Comparison of ENCODE assay signal across 17 cellular contexts in the genomic region with DNA sequence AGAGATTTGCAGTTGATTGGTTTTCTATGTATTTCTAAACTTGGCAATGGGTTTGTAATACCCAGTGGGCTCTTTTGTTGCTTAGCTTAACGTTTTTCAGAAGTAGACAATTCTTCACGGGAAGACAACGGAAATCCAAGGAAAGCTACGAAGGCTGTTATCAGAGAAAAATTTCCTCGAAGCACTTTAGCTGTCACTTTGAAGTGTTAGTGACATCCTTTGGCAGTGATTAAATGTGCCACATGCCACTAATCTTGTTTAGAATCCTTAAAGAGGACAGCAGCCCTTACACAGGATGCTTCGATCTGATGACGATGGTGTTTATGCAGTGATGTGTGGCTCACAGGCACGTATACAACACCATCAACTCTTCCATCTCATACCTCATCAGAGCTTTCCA.
A peak's percentile ranks its signal among the peaks of the same experiment; 100 is the strongest.
DNase-seq lines count a peak whose midpoint lies in the region; TF ChIP-seq lines count a peak whose summit lies in the region.
"Had no signal": no experiment of that assay in that cellular context is flagged by ENCODE, and none has a peak within 500 bp of the region (broad histone marks: within the 10 kb centered on the region; RNA-seq: fewer than 3 reads in every experiment).

No MANE protein-coding gene starts in this region.

- H3K27ac ChIP-seq in BLaER1 (no peak overlapping the region), angular gyrus (ENCODE audit: low read depth, low read length) (peak overlapping the region; percentile 54)
- H3K27ac ChIP-seq: HL-60 had no signal

- H3K4me1 ChIP-seq in BLaER1, result peaks cover 65% of the 10 kb centered on the region

- no peak for TF ChIP-seq CTCF in GM20000 (IDR thresholded peaks at IDR 0.05; ENCODE audit: extremely low read depth, missing control alignments)

- no peak overlapping the region for H3K9ac ChIP-seq in BLaER1

- DNase-seq in inferior parietal cortex (ENCODE audit: extremely low spot score), result peak; percentile 55
- no peak for DNase-seq in HuH-7.5 (ENCODE audit: low spot score)
- DNase-seq in GM20000 (ENCODE audit: low spot score), result no peak
- no peak for DNase-seq in NCI-H1092 treated with DMSO at 0.1 percent for 48 hours (lab: John Stamatoyannopoulos, UW)
- DNase-seq: ACHN; BE2C; CD4-positive, alpha-beta memory T cell; DMS153; DMS79; GDM1; GOT3; H7; HFFc6; IMR-90 had no signal

- H3K9me3 ChIP-seq in BLaER1, result peaks cover 4% of the 10 kb centered on the region; the same call in 1 of the 2 replicates
- H3K9me3 ChIP-seq: BE2C had no signal

- no peaks in the 10 kb centered on the region for H3K27me3 ChIP-seq in BLaER1
- H3K27me3 ChIP-seq: BE2C had no signal

- no peak overlapping the region for H3K4me3 ChIP-seq in BLaER1

- H3K36me3 ChIP-seq in BLaER1, result no peaks in the 10 kb centered on the region
- H3K36me3 ChIP-seq: BE2C had no signal

- H3K4me2 ChIP-seq in BLaER1, result peak overlapping the region; percentile 85

- H4K20me1 ChIP-seq in BLaER1, result no peaks in the 10 kb centered on the region
